1 cellular context compared by ENCODE assay signal in the genomic region with DNA sequence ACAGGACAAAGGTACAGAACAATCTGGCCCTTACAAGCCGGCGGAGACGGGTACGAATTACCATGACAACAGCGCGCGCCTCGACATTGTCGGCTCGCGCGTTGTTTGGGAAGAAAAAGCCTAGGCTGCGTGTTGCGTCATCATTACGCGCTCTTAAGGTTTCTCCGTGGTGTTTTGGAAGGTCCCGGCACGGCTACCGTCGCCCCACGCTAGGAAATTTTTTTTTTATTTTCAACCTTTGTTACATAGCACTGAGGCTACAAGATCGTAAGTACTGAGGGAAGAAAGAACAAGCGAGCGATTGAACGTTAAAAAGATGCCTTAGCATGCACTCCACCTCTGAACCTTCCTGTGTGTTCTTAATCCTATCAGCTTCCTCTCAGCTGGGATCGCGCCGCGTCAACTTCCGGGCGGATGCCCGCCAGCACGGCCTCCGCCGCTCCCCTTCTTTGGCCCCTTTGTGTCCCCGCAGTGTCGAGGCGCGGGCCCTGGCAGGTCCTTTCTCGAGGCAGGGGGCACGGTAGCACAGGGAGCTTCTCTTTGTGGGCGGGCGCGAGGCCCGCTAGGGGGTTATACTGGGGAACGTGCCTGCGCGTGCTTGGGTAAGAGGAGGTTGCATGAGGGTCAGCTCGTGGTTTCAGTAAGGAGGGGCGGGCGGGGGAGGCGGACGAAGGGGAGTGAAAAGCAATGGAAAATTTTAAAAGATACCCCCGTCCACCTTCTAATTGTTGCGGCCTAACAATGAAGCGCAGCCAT.
TF ChIP-seq lines count a peak whose summit lies in the region.

A gene with protein sequence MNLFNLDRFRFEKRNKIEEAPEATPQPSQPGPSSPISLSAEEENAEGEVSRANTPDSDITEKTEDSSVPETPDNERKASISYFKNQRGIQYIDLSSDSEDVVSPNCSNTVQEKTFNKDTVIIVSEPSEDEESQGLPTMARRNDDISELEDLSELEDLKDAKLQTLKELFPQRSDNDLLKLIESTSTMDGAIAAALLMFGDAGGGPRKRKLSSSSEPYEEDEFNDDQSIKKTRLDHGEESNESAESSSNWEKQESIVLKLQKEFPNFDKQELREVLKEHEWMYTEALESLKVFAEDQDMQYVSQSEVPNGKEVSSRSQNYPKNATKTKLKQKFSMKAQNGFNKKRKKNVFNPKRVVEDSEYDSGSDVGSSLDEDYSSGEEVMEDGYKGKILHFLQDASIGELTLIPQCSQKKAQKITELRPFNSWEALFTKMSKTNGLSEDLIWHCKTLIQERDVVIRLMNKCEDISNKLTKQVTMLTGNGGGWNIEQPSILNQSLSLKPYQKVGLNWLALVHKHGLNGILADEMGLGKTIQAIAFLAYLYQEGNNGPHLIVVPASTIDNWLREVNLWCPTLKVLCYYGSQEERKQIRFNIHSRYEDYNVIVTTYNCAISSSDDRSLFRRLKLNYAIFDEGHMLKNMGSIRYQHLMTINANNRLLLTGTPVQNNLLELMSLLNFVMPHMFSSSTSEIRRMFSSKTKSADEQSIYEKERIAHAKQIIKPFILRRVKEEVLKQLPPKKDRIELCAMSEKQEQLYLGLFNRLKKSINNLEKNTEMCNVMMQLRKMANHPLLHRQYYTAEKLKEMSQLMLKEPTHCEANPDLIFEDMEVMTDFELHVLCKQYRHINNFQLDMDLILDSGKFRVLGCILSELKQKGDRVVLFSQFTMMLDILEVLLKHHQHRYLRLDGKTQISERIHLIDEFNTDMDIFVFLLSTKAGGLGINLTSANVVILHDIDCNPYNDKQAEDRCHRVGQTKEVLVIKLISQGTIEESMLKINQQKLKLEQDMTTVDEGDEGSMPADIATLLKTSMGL (plus strand): TSS at position 397 of the 756 bp plus-strand sequence. CDS start 530 bp downstream, outside the sequence.

TF ChIP-seq in HepG2, 621 proteins besides CTCF, POLR2A, EP300 and RAD21 (continued from another document and continues in another):
- TF ChIP-seq ZNF235 (CRISPR knock-in tag; IDR thresholded peaks at IDR 0.05; ENCODE audit: borderline replicate concordance): no peak; the same call in 1 of the 2 replicates
- no peak for TF ChIP-seq NCOA1 (CRISPR knock-in tag; IDR thresholded peaks at IDR 0.05)
- TF ChIP-seq TP53 (CRISPR knock-in tag; conservative IDR thresholded peaks at IDR 0.05): no peak
- TF ChIP-seq ZNF543 (CRISPR knock-in tag; IDR thresholded peaks at IDR 0.05): peak; percentile 94
- TF ChIP-seq ZNF329 (CRISPR knock-in tag; IDR thresholded peaks at IDR 0.05; ENCODE audit: low read depth): 0 out of 2 replicates have a peak, but pooled peaks have one; percentile 75
- 0 out of 2 replicates have a peak, but pooled peaks have one; percentile 76 for TF ChIP-seq MEIS1 (CRISPR knock-in tag; IDR thresholded peaks at IDR 0.05; ENCODE audit: borderline replicate concordance)
- peak; percentile 95 for TF ChIP-seq DMAP1 (CRISPR knock-in tag; IDR thresholded peaks at IDR 0.05)
- TF ChIP-seq SP140L (CRISPR knock-in tag; IDR thresholded peaks at IDR 0.05; ENCODE audit: borderline replicate concordance): peak; percentile 88; the same call in 1 of the 2 replicates
- peak; percentile 98 for TF ChIP-seq CEBPB (IDR thresholded peaks at IDR 0.05; ENCODE audit: borderline replicate concordance, low read depth, low read length)
- TF ChIP-seq, protein P1, sequence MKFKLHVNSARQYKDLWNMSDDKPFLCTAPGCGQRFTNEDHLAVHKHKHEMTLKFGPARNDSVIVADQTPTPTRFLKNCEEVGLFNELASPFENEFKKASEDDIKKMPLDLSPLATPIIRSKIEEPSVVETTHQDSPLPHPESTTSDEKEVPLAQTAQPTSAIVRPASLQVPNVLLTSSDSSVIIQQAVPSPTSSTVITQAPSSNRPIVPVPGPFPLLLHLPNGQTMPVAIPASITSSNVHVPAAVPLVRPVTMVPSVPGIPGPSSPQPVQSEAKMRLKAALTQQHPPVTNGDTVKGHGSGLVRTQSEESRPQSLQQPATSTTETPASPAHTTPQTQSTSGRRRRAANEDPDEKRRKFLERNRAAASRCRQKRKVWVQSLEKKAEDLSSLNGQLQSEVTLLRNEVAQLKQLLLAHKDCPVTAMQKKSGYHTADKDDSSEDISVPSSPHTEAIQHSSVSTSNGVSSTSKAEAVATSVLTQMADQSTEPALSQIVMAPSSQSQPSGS (CRISPR knock-in tag; IDR thresholded peaks at IDR 0.05): peak; percentile 68; the same call in 1 of the 2 replicates
- TF ChIP-seq JARID2 (CRISPR knock-in tag; IDR thresholded peaks at IDR 0.05; ENCODE audit: insufficient replicate concordance): no peak
- TF ChIP-seq POLR2AphosphoS5 (IDR thresholded peaks at IDR 0.05; ENCODE audit: low read depth, low read length): peak; percentile 75
- peak; percentile 67; the same call in 1 of the 2 replicates for TF ChIP-seq SIN3B (IDR thresholded peaks at IDR 0.05; ENCODE audit: low read length)
- TF ChIP-seq, protein P2, sequence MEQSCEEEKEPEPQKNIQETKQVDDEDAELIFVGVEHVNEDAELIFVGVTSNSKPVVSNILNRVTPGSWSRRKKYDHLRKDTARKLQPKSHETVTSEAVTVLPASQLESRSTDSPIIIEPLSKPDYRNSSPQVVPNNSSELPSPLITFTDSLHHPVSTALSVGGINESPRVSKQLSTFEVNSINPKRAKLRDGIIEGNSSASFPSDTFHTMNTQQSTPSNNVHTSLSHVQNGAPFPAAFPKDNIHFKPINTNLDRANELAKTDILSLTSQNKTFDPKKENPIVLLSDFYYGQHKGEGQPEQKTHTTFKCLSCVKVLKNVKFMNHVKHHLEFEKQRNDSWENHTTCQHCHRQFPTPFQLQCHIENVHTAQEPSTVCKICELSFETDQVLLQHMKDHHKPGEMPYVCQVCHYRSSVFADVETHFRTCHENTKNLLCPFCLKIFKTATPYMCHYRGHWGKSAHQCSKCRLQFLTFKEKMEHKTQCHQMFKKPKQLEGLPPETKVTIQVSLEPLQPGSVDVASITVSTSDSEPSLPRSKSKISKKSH (CRISPR knock-in tag; IDR thresholded peaks at IDR 0.05; ENCODE audit: borderline replicate concordance): peak; percentile 75; the same call in 1 of the 2 replicates
- 0 out of 2 replicates have a peak, but pooled peaks have one; percentile 86 for TF ChIP-seq MTA3 (CRISPR knock-in tag; IDR thresholded peaks at IDR 0.05)
- no peak for TF ChIP-seq FLYWCH1 (CRISPR knock-in tag; IDR thresholded peaks at IDR 0.05)
- TF ChIP-seq, protein P3, sequence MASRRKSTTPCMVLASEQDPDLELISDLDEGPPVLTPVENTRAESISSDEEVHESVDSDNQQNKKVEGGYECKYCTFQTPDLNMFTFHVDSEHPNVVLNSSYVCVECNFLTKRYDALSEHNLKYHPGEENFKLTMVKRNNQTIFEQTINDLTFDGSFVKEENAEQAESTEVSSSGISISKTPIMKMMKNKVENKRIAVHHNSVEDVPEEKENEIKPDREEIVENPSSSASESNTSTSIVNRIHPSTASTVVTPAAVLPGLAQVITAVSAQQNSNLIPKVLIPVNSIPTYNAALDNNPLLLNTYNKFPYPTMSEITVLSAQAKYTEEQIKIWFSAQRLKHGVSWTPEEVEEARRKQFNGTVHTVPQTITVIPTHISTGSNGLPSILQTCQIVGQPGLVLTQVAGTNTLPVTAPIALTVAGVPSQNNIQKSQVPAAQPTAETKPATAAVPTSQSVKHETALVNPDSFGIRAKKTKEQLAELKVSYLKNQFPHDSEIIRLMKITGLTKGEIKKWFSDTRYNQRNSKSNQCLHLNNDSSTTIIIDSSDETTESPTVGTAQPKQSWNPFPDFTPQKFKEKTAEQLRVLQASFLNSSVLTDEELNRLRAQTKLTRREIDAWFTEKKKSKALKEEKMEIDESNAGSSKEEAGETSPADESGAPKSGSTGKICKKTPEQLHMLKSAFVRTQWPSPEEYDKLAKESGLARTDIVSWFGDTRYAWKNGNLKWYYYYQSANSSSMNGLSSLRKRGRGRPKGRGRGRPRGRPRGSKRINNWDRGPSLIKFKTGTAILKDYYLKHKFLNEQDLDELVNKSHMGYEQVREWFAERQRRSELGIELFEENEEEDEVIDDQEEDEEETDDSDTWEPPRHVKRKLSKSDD (CRISPR knock-in tag; IDR thresholded peaks at IDR 0.05; ENCODE audit: low read depth): peak; percentile 88
- TF ChIP-seq, protein P4, sequence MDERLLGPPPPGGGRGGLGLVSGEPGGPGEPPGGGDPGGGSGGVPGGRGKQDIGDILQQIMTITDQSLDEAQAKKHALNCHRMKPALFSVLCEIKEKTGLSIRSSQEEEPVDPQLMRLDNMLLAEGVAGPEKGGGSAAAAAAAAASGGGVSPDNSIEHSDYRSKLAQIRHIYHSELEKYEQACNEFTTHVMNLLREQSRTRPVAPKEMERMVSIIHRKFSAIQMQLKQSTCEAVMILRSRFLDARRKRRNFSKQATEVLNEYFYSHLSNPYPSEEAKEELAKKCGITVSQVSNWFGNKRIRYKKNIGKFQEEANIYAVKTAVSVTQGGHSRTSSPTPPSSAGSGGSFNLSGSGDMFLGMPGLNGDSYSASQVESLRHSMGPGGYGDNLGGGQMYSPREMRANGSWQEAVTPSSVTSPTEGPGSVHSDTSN (CRISPR knock-in tag; IDR thresholded peaks at IDR 0.05): no peak
- peak; percentile 72 for TF ChIP-seq ZNF256 (CRISPR knock-in tag; conservative IDR thresholded peaks at IDR 0.05)
- peak; percentile 79; the same call in 1 of the 2 replicates for TF ChIP-seq ZNF766 (CRISPR knock-in tag; IDR thresholded peaks at IDR 0.05; ENCODE audit: borderline replicate concordance)
- TF ChIP-seq, protein P5, sequence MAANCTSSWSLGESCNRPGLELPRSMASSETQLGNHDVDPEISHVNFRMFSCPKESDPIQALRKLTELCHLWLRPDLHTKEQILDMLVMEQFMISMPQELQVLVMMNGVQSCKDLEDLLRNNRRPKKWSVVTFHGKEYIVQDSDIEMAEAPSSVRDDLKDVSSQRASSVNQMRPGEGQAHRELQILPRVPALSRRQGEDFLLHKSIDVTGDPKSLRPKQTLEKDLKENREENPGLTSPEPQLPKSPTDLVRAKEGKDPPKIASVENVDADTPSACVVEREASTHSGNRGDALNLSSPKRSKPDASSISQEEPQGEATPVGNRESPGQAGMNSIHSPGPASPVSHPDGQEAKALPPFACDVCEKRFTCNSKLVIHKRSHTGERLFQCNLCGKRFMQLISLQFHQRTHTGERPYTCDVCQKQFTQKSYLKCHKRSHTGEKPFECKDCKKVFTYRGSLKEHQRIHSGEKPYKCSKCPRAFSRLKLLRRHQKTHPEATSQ (CRISPR knock-in tag; IDR thresholded peaks at IDR 0.05; ENCODE audit: borderline replicate concordance): peak; percentile 67; the same call in 1 of the 2 replicates
- 0 out of 2 replicates have a peak, but pooled peaks have one; percentile 35 for TF ChIP-seq ZNF251 (CRISPR knock-in tag; IDR thresholded peaks at IDR 0.05)
- TF ChIP-seq BORCS8-MEF2B (CRISPR knock-in tag; IDR thresholded peaks at IDR 0.05): peak; percentile 79; the same call in 1 of the 2 replicates
- no peak for TF ChIP-seq LCORL (IDR thresholded peaks at IDR 0.05)
- peak; percentile 73; the same call in 1 of the 2 replicates for TF ChIP-seq LCORL (CRISPR knock-in tag; IDR thresholded peaks at IDR 0.05)
- TF ChIP-seq, protein P6, sequence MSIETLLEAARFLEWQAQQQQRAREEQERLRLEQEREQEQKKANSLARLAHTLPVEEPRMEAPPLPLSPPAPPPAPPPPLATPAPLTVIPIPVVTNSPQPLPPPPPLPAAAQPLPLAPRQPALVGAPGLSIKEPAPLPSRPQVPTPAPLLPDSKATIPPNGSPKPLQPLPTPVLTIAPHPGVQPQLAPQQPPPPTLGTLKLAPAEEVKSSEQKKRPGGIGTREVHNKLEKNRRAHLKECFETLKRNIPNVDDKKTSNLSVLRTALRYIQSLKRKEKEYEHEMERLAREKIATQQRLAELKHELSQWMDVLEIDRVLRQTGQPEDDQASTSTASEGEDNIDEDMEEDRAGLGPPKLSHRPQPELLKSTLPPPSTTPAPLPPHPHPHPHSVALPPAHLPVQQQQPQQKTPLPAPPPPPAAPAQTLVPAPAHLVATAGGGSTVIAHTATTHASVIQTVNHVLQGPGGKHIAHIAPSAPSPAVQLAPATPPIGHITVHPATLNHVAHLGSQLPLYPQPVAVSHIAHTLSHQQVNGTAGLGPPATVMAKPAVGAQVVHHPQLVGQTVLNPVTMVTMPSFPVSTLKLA (IDR thresholded peaks at IDR 0.05): no peak
- TF ChIP-seq ZNF749 (CRISPR knock-in tag; IDR thresholded peaks at IDR 0.05; ENCODE audit: borderline replicate concordance): peak; percentile 86; the same call in 1 of the 2 replicates
- TF ChIP-seq, protein P7, sequence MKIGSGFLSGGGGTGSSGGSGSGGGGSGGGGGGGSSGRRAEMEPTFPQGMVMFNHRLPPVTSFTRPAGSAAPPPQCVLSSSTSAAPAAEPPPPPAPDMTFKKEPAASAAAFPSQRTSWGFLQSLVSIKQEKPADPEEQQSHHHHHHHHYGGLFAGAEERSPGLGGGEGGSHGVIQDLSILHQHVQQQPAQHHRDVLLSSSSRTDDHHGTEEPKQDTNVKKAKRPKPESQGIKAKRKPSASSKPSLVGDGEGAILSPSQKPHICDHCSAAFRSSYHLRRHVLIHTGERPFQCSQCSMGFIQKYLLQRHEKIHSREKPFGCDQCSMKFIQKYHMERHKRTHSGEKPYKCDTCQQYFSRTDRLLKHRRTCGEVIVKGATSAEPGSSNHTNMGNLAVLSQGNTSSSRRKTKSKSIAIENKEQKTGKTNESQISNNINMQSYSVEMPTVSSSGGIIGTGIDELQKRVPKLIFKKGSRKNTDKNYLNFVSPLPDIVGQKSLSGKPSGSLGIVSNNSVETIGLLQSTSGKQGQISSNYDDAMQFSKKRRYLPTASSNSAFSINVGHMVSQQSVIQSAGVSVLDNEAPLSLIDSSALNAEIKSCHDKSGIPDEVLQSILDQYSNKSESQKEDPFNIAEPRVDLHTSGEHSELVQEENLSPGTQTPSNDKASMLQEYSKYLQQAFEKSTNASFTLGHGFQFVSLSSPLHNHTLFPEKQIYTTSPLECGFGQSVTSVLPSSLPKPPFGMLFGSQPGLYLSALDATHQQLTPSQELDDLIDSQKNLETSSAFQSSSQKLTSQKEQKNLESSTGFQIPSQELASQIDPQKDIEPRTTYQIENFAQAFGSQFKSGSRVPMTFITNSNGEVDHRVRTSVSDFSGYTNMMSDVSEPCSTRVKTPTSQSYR (CRISPR knock-in tag; IDR thresholded peaks at IDR 0.05; ENCODE audit: borderline replicate concordance): peak; percentile 59; the same call in 1 of the 2 replicates
- TF ChIP-seq SATB2 (CRISPR knock-in tag; IDR thresholded peaks at IDR 0.05): peak; percentile 57; the same call in 1 of the 2 replicates
- TF ChIP-seq, protein P8, sequence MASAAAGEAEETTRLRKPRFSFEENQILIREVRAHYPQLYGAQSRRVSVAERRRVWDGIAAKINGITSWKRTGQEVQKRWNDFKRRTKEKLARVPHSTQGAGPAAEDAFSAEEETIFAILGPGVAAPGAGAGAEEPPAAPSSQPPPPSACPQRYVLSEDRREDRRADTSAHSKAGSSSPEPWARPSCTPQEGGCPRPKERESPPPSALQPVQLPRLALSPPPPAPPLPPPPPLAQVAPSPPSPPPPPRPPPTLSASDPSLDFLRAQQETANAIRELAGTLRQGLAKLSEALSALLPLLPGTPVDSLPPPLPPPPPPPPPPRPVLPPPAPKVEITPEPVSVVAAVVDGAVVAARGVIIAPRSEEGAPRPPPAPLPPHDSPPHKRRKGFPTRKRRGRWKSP (CRISPR knock-in tag; IDR thresholded peaks at IDR 0.05): peak; percentile 76; the same call in 1 of the 2 replicates
- peak; percentile 87 for TF ChIP-seq SIN3A (IDR thresholded peaks at IDR 0.05; ENCODE audit: borderline replicate concordance, low read depth, low read length)
- TF ChIP-seq RXRA (CRISPR knock-in tag; IDR thresholded peaks at IDR 0.05): peak; percentile 69; the same call in 1 of the 2 replicates
- TF ChIP-seq ATF7 (IDR thresholded peaks at IDR 0.05): peak; percentile 95
- no peak; the same call in none of the 2 replicates for TF ChIP-seq ATF7 (CRISPR knock-in tag; IDR thresholded peaks at IDR 0.05)
- no peak for TF ChIP-seq MAZ (IDR thresholded peaks at IDR 0.05; ENCODE audit: borderline replicate concordance, low read depth, low read length)
- peak; percentile 34; the same call in 1 of the 2 replicates for TF ChIP-seq MAZ (CRISPR knock-in tag; IDR thresholded peaks at IDR 0.05; ENCODE audit: low read depth)
